In the genomic region with DNA sequence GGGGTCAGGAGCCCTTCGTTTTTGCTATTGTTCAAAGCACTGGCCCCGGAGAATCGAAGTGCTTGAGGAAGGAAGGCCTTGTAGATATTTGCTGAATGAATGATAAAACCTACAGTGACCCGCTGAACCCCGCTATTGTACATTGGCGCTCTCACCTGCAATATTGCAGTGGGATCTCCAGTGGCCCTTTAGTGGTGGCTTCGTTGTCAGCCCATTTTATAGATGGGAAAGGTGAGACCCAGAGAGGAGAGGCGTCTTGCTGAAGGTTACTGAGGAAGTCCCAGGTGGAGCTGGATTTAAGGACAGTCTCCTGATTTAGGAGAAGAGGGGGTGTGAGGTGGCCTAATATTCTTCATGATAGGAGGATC, we compare ENCODE assay signal across 1 cellular context.
TF ChIP-seq lines count a peak whose summit lies in the region.

No MANE protein-coding gene starts in this region.

TF ChIP-seq in HepG2, 621 proteins besides CTCF, POLR2A, EP300 and RAD21:
- TF ChIP-seq ZNF331 (CRISPR knock-in tag; IDR thresholded peaks at IDR 0.05) (no peak), NFIB (CRISPR knock-in tag; IDR thresholded peaks at IDR 0.05; ENCODE audit: borderline replicate concordance) (no peak), ZNF629 (CRISPR knock-in tag; conservative IDR thresholded peaks at IDR 0.05) (peak; percentile 93), KDM5A (IDR thresholded peaks at IDR 0.05; ENCODE audit: borderline replicate concordance, low read length) (0 out of 2 replicates have a peak, but pooled peaks have one; percentile 16), ESRRA (CRISPR knock-in tag; IDR thresholded peaks at IDR 0.05; ENCODE audit: low read depth) (no peak; the same call in 1 of the 2 replicates), ZNF782 (CRISPR knock-in tag; IDR thresholded peaks at IDR 0.05; ENCODE audit: borderline replicate concordance) (peak; percentile 20; the same call in 1 of the 2 replicates), ZFP36L1 (CRISPR knock-in tag; IDR thresholded peaks at IDR 0.05) (0 out of 2 replicates have a peak, but pooled peaks have one; percentile 11), AGO2 (optimal IDR thresholded peaks at IDR 0.05; ENCODE audit: low read depth, low read length) (no peak), ZMYM3 (CRISPR knock-in tag; IDR thresholded peaks at IDR 0.05) (0 out of 2 replicates have a peak, but pooled peaks have one; percentile 26), TSC22D2 (CRISPR knock-in tag; IDR thresholded peaks at IDR 0.05; ENCODE audit: borderline replicate concordance) (peak; percentile 7; the same call in 1 of the 2 replicates), HMG20B (CRISPR knock-in tag; conservative IDR thresholded peaks at IDR 0.05) (0 out of 2 replicates have a peak, but pooled peaks have one; percentile 4), ARNTL (CRISPR knock-in tag; IDR thresholded peaks at IDR 0.05) (no peak)
- TF ChIP-seq, protein P1, sequence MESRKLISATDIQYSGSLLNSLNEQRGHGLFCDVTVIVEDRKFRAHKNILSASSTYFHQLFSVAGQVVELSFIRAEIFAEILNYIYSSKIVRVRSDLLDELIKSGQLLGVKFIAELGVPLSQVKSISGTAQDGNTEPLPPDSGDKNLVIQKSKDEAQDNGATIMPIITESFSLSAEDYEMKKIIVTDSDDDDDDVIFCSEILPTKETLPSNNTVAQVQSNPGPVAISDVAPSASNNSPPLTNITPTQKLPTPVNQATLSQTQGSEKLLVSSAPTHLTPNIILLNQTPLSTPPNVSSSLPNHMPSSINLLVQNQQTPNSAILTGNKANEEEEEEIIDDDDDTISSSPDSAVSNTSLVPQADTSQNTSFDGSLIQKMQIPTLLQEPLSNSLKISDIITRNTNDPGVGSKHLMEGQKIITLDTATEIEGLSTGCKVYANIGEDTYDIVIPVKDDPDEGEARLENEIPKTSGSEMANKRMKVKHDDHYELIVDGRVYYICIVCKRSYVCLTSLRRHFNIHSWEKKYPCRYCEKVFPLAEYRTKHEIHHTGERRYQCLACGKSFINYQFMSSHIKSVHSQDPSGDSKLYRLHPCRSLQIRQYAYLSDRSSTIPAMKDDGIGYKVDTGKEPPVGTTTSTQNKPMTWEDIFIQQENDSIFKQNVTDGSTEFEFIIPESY (CRISPR knock-in tag; IDR thresholded peaks at IDR 0.05) = 0 out of 2 replicates have a peak, but pooled peaks have one; percentile 65
- TF ChIP-seq, protein P2, sequence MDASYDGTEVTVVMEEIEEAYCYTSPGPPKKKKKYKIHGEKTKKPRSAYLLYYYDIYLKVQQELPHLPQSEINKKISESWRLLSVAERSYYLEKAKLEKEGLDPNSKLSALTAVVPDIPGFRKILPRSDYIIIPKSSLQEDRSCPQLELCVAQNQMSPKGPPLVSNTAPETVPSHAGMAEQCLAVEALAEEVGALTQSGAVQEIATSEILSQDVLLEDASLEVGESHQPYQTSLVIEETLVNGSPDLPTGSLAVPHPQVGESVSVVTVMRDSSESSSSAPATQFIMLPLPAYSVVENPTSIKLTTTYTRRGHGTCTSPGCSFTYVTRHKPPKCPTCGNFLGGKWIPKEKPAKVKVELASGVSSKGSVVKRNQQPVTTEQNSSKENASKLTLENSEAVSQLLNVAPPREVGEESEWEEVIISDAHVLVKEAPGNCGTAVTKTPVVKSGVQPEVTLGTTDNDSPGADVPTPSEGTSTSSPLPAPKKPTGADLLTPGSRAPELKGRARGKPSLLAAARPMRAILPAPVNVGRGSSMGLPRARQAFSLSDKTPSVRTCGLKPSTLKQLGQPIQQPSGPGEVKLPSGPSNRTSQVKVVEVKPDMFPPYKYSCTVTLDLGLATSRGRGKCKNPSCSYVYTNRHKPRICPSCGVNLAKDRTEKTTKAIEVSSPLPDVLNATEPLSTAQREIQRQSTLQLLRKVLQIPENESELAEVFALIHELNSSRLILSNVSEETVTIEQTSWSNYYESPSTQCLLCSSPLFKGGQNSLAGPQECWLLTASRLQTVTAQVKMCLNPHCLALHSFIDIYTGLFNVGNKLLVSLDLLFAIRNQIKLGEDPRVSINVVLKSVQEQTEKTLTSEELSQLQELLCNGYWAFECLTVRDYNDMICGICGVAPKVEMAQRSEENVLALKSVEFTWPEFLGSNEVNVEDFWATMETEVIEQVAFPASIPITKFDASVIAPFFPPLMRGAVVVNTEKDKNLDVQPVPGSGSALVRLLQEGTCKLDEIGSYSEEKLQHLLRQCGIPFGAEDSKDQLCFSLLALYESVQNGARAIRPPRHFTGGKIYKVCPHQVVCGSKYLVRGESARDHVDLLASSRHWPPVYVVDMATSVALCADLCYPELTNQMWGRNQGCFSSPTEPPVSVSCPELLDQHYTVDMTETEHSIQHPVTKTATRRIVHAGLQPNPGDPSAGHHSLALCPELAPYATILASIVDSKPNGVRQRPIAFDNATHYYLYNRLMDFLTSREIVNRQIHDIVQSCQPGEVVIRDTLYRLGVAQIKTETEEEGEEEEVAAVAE (CRISPR knock-in tag; IDR thresholded peaks at IDR 0.05; ENCODE audit: borderline replicate concordance) = 0 out of 2 replicates have a peak, but pooled peaks have one; percentile 4
- TF ChIP-seq, protein P3, sequence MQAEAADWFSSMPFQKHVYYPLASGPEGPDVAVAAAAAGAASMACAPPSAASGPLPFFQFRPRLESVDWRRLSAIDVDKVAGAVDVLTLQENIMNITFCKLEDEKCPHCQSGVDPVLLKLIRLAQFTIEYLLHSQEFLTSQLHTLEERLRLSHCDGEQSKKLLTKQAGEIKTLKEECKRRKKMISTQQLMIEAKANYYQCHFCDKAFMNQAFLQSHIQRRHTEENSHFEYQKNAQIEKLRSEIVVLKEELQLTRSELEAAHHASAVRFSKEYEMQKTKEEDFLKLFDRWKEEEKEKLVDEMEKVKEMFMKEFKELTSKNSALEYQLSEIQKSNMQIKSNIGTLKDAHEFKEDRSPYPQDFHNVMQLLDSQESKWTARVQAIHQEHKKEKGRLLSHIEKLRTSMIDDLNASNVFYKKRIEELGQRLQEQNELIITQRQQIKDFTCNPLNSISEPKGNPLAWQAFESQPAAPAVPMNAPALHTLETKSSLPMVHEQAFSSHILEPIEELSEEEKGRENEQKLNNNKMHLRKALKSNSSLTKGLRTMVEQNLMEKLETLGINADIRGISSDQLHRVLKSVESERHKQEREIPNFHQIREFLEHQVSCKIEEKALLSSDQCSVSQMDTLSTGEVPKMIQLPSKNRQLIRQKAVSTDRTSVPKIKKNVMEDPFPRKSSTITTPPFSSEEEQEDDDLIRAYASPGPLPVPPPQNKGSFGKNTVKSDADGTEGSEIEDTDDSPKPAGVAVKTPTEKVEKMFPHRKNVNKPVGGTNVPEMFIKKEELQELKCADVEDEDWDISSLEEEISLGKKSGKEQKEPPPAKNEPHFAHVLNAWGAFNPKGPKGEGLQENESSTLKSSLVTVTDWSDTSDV (CRISPR knock-in tag; IDR thresholded peaks at IDR 0.05) = 0 out of 2 replicates have a peak, but pooled peaks have one; percentile 7
